In genomic region chr5:111615054-111615453, GRCh38 we compare ENCODE assay signal across 18 cellular contexts.
DNase-seq lines count a peak whose midpoint lies in the region; ATAC-seq, FAIRE-seq and TF ChIP-seq lines count a peak whose summit lies in the region.
"Had no signal": no experiment of that assay in that cellular context is flagged by ENCODE, and none has a peak within 500 bp of the region (broad histone marks: within the 10 kb centered on the region; RNA-seq: fewer than 3 reads in every experiment).

No MANE protein-coding gene starts in this region.

- intact Hi-C loops in GM12878 (cut with micrococcal nuclease; ENCODE audit: unreplicated experiment) = no loop called here
- intact Hi-C loops in heart right ventricle (cut with DNase I) = no loop called here

- no peak for TF ChIP-seq POLR2A in GM12878 (IDR thresholded peaks at IDR 0.05; ENCODE audit: low read depth, low read length)

- H4K20me1 ChIP-seq in GM12878 (ENCODE audit: control insufficient read depth, insufficient read depth) = no peaks in the 10 kb centered on the region
- H4K20me1 ChIP-seq: BLaER1 treated with 17β-estradiol and CSF1 and Interleukin-3, amounts not matched to agents 10 nM and 100 nM had no signal

- H3K9me3 ChIP-seq in BE2C (no peaks in the 10 kb centered on the region), GM12878 (replicated peaks; ENCODE audit: control insufficient read depth, insufficient read depth, low read length) (no peaks in the 10 kb centered on the region; the same call in 2 of the 3 replicates), heart right ventricle (peaks cover 0 to 23% (median 0%) of the 10 kb centered on the region in 11 donors)

- no peak; the same call in 2 of the 3 replicates for ATAC-seq in GM12878
- peak; percentile 78 for ATAC-seq in left lobe of liver
- ATAC-seq in heart right ventricle = no peak
- ATAC-seq in HG02852 (IDR thresholded peaks at IDR 0.05; ENCODE audit: unreplicated experiment) = no peak
- ATAC-seq in GM18870 (IDR thresholded peaks at IDR 0.05; ENCODE audit: unreplicated experiment) = no peak
- ATAC-seq: CD8-positive, alpha-beta T cell; K562 had no signal

- H3K27ac ChIP-seq in GM12878 (ENCODE audit: control insufficient read depth, insufficient read depth) (no peak overlapping the region), heart right ventricle (no peak overlapping the region)
- H3K27ac ChIP-seq: BLaER1 treated with 17β-estradiol and CSF1 and Interleukin-3, amounts not matched to agents 10 nM and 100 nM; GM23248 had no signal

- H3K4me1 ChIP-seq in BE2C = no peaks in the 10 kb centered on the region
- H3K4me1 ChIP-seq in GM12878 (ENCODE audit: control insufficient read depth, insufficient read depth, low read length) = no peaks in the 10 kb centered on the region
- H3K4me1 ChIP-seq in heart right ventricle = no peaks in the 10 kb centered on the region
- H3K4me1 ChIP-seq: BLaER1 treated with 17β-estradiol and CSF1 and Interleukin-3, amounts not matched to agents 10 nM and 100 nM had no signal

- TF ChIP-seq RAD21 in GM12878 (IDR thresholded peaks at IDR 0.05; ENCODE audit: insufficient read depth, low read depth, low read length) = peak; percentile 14; the same call in 1 of the 2 replicates

- H3K9ac ChIP-seq in GM12878 (ENCODE audit: control insufficient read depth, insufficient read depth, low read length) = no peak overlapping the region
- H3K9ac ChIP-seq: BLaER1 treated with 17β-estradiol and CSF1 and Interleukin-3, amounts not matched to agents 10 nM and 100 nM; GM23248 had no signal

- no peak overlapping the region for H2AFZ ChIP-seq in GM12878 (ENCODE audit: control insufficient read depth, low read depth, low read length)
- H2AFZ ChIP-seq: GM23248 had no signal

- POLR2A ChIA-PET in GM12878 (lab: Charles Lee) = no interaction called here

- TF ChIP-seq CTCF in BE2C (IDR thresholded peaks at IDR 0.05; ENCODE audit: low read depth, low read length) (peak; percentile 18; the same call in 1 of the 2 replicates), GM12878 (IDR thresholded peaks at IDR 0.05 in 2 of 3, conservative IDR thresholded peaks at IDR 0.05 in 1 of 3; ENCODE audit: control insufficient read depth in 2 of 3, extremely low read depth in 1 of 3, insufficient read depth in 1 of 3, low read depth in 3 of 3, low read length in 3 of 3) (no peak), heart right ventricle (IDR thresholded peaks at IDR 0.05) (no peak)

- H3K27me3 ChIP-seq in BE2C = no peaks in the 10 kb centered on the region
- H3K27me3 ChIP-seq in GM12878 (replicated peaks in 1 of 2; ENCODE audit: control insufficient read depth in 2 of 2, insufficient read depth in 2 of 2, low read length in 1 of 2) = no peaks in the 10 kb centered on the region
- no peaks in the 10 kb centered on the region for H3K27me3 ChIP-seq in heart right ventricle
- H3K27me3 ChIP-seq: BLaER1 treated with 17β-estradiol and CSF1 and Interleukin-3, amounts not matched to agents 10 nM and 100 nM had no signal

- CTCF ChIA-PET in GM12878 (lab: Yijun Ruan, JAX) = interaction anchor here (1.1 to 1.9 kb wide), 3 partner anchors 17 to 546 kb away, joined by 3 to 4 read pairs (median 4); no protein-coding TSS in a partner anchor

- WGBS in GM12878 (ENCODE audit: insufficient coverage, insufficient replicate concordance, low lambda C conversion rate, missing lambda C conversion rate) = 0% methylated on average over 1 of the region's 1 CpG
- WGBS in heart right ventricle, 2 donors = 95 to 96% methylated on average over 1 of the region's 1 CpG

- in situ Hi-C loops in GM12878 (cut with MboI) = no loop called here

- H3K4me2 ChIP-seq in GM12878 (ENCODE audit: control insufficient read depth, insufficient read depth) = no peak overlapping the region
- H3K4me2 ChIP-seq: BLaER1 treated with 17β-estradiol and CSF1 and Interleukin-3, amounts not matched to agents 10 nM and 100 nM had no signal

- BruUV-seq in GM12878 (replicated peaks; lab: Mats Ljungman, UMichigan) = no TSS peak

- RAD21 ChIA-PET in GM12878 (lab: Charles Lee; ENCODE audit: unreplicated experiment) = no interaction called here

- H3K36me3 ChIP-seq in BE2C (no peaks in the 10 kb centered on the region), GM12878 (ENCODE audit: control insufficient read depth in 2 of 2, insufficient read depth in 2 of 2, low read length in 1 of 2) (no peaks in the 10 kb centered on the region), heart right ventricle (no peaks in the 10 kb centered on the region)
- H3K36me3 ChIP-seq: BLaER1 treated with 17β-estradiol and CSF1 and Interleukin-3, amounts not matched to agents 10 nM and 100 nM had no signal

- DNase-seq in BE2C (no peak), NCI-H69 (lab: John Stamatoyannopoulos, UW) (peak; percentile 9), GM12878 (ENCODE audit: low read depth, low spot score) (no peak), left lobe of liver (ENCODE audit: low spot score) (no peak), heart right ventricle (no peak), SW480 (ENCODE audit: low spot score) (no peak)
- DNase-seq: 8988T; Calu3; CD8-positive, alpha-beta T cell; DMS79 treated with DMSO at 0.1 percent for 48 hours; GF-D8; GM23248; HCEC 1CT had no signal

- SMC1A ChIA-PET in GM12878 (lab: Charles Lee; ENCODE audit: uncharacterized antibody, unreplicated experiment) = interaction anchor here (0.7 to 1.7 kb wide), 2 partner anchors 75 to 207 kb away, joined by 3 to 4 read pairs; no protein-coding TSS in a partner anchor

- no peaks in the 10 kb centered on the region for H3K79me2 ChIP-seq in GM12878 (ENCODE audit: control insufficient read depth, insufficient read depth, low read length)

- TF ChIP-seq EP300 in GM12878 (IDR thresholded peaks at IDR 0.05; ENCODE audit: borderline replicate concordance in 1 of 2, control insufficient read depth in 1 of 2, low read depth in 2 of 2, low read length in 2 of 2) = no peak

- no peak for FAIRE-seq in GM12878 (lab: Jason Lieb, UNC)
- FAIRE-seq: GM12891, K562 had no signal

- H3K4me3 ChIP-seq in BE2C (ENCODE audit: low read depth, low read length) = no peak overlapping the region
- H3K4me3 ChIP-seq in GM12878 = no peak overlapping the region
- no peak overlapping the region for H3K4me3 ChIP-seq in heart right ventricle
- H3K4me3 ChIP-seq: BLaER1 treated with 17β-estradiol and CSF1 and Interleukin-3, amounts not matched to agents 10 nM and 100 nM; GM23248; K562 had no signal

TF ChIP-seq in GM12878, 131 proteins besides CTCF, POLR2A, EP300 and RAD21:
- no peak for TF ChIP-seq NFIC (IDR thresholded peaks at IDR 0.05; ENCODE audit: low read depth, low read length)
- TF ChIP-seq, protein P1, sequence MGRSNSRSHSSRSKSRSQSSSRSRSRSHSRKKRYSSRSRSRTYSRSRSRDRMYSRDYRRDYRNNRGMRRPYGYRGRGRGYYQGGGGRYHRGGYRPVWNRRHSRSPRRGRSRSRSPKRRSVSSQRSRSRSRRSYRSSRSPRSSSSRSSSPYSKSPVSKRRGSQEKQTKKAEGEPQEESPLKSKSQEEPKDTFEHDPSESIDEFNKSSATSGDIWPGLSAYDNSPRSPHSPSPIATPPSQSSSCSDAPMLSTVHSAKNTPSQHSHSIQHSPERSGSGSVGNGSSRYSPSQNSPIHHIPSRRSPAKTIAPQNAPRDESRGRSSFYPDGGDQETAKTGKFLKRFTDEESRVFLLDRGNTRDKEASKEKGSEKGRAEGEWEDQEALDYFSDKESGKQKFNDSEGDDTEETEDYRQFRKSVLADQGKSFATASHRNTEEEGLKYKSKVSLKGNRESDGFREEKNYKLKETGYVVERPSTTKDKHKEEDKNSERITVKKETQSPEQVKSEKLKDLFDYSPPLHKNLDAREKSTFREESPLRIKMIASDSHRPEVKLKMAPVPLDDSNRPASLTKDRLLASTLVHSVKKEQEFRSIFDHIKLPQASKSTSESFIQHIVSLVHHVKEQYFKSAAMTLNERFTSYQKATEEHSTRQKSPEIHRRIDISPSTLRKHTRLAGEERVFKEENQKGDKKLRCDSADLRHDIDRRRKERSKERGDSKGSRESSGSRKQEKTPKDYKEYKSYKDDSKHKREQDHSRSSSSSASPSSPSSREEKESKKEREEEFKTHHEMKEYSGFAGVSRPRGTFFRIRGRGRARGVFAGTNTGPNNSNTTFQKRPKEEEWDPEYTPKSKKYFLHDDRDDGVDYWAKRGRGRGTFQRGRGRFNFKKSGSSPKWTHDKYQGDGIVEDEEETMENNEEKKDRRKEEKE (IDR thresholded peaks at IDR 0.05) = no peak
- no peak for TF ChIP-seq POU2F2 (IDR thresholded peaks at IDR 0.05; ENCODE audit: borderline replicate concordance, low read depth, low read length)
- no peak for TF ChIP-seq YY1 (IDR thresholded peaks at IDR 0.05; ENCODE audit: low read depth, low read length)
- no peak for TF ChIP-seq ATF7 (IDR thresholded peaks at IDR 0.05; ENCODE audit: low read depth)
- no peak for TF ChIP-seq MEF2A (IDR thresholded peaks at IDR 0.05; ENCODE audit: insufficient read depth, low read depth, low read length)
- TF ChIP-seq HCFC1 (IDR thresholded peaks at IDR 0.05; ENCODE audit: low read length) = no peak
- TF ChIP-seq GABPA (IDR thresholded peaks at IDR 0.05; ENCODE audit: low read depth) = no peak
- TF ChIP-seq RELA (IDR thresholded peaks at IDR 0.05; ENCODE audit: borderline replicate concordance, partially characterized antibody) = no peak
- TF ChIP-seq STAT1 (conservative IDR thresholded peaks at IDR 0.05) = no peak
- no peak for TF ChIP-seq TCF12 (IDR thresholded peaks at IDR 0.05; ENCODE audit: low read depth, low read length)
- no peak for TF ChIP-seq SREBF1 (IDR thresholded peaks at IDR 0.05; ENCODE audit: low read length)
- no peak for TF ChIP-seq ZNF24 (IDR thresholded peaks at IDR 0.05)
- TF ChIP-seq JUNB (IDR thresholded peaks at IDR 0.05) = no peak
- TF ChIP-seq SREBF2 (IDR thresholded peaks at IDR 0.05; ENCODE audit: low read length) = no peak
- TF ChIP-seq SP1 (IDR thresholded peaks at IDR 0.05; ENCODE audit: low read depth, low read length) = no peak
- TF ChIP-seq NR2C1 (IDR thresholded peaks at IDR 0.05) = no peak
- no peak for TF ChIP-seq GATAD2B (conservative IDR thresholded peaks at IDR 0.05; ENCODE audit: low read depth)
- TF ChIP-seq ZBED1 (IDR thresholded peaks at IDR 0.05; ENCODE audit: borderline replicate concordance) = no peak
- TF ChIP-seq, protein P2, sequence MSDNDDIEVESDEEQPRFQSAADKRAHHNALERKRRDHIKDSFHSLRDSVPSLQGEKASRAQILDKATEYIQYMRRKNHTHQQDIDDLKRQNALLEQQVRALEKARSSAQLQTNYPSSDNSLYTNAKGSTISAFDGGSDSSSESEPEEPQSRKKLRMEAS (IDR thresholded peaks at IDR 0.05; ENCODE audit: low read depth, low read length) = no peak
